ENCODE assay signal across 8 cellular contexts in genomic region chr6:166382933-166383816, GRCh38.
DNase-seq lines count a peak whose midpoint lies in the region; ATAC-seq and TF ChIP-seq lines count a peak whose summit lies in the region.

TSS of gene MPC1 (minus strand) at chr6:166382940. CDS start at chr6:166382876, 64 bp downstream.

- H3K27me3 Mint-ChIP-seq in activated naive CD4-positive, alpha-beta T cell treated with anti-CD3 and anti-CD28 coated beads, Interleukin-2, amount 50 U/mL, for 24 hours = no peaks in the 10 kb centered on the region

- H3K27ac Mint-ChIP-seq in activated naive CD4-positive, alpha-beta T cell treated with anti-CD3 and anti-CD28 coated beads, Interleukin-2, amount 50 U/mL, for 24 hours = peak within 1 kb of the TSS; percentile 68

- H3K4me1 Mint-ChIP-seq in activated naive CD4-positive, alpha-beta T cell treated with anti-CD3 and anti-CD28 coated beads, Interleukin-2, amount 50 U/mL, for 24 hours = peaks cover 17% of the 10 kb centered on the region

- no peaks in the 10 kb centered on the region for H3K36me3 Mint-ChIP-seq in activated naive CD4-positive, alpha-beta T cell treated with anti-CD3 and anti-CD28 coated beads, Interleukin-2, amount 50 U/mL, for 24 hours

- DNase-seq in GM10266 (ENCODE audit: extremely low spot score) (peak; percentile 99), NCI-H1092 treated with DMSO at 0.1 percent for 48 hours (lab: John Stamatoyannopoulos, UW) (peak; percentile 98), globus pallidus (ENCODE audit: low spot score) (peak; percentile 95), nucleus accumbens (lab: John Stamatoyannopoulos, UW) (peak; percentile 72 to 98 (median 94)), superior temporal gyrus (ENCODE audit: extremely low spot score) (peak; percentile 95)

- no peaks in the 10 kb centered on the region for H3K9me3 Mint-ChIP-seq in activated naive CD4-positive, alpha-beta T cell treated with anti-CD3 and anti-CD28 coated beads, Interleukin-2, amount 50 U/mL, for 24 hours

- peak within 1 kb of the TSS; percentile 93 for H3K4me3 Mint-ChIP-seq in activated naive CD4-positive, alpha-beta T cell treated with anti-CD3 and anti-CD28 coated beads, Interleukin-2, amount 50 U/mL, for 24 hours

- TF ChIP-seq CTCF in GM10266 (IDR thresholded peaks at IDR 0.05; ENCODE audit: control insufficient read depth, insufficient read depth, low read depth, missing control alignments) = no peak

- ATAC-seq in HG02623 (IDR thresholded peaks at IDR 0.05; ENCODE audit: unreplicated experiment) (peak; percentile 86), SK-N-SH treated with all-trans-retinoic acid at 6 μM for 48 hours (peak; percentile 96)

TF ChIP-seq in SK-N-SH treated with all-trans-retinoic acid at 6 μM for 48 hours, 23 proteins besides CTCF, POLR2A, EP300 and RAD21:
- no peak for TF ChIP-seq SNAI2 (CRISPR knock-in tag; IDR thresholded peaks at IDR 0.05)
- peak; percentile 27; the same call in 1 of the 2 replicates for TF ChIP-seq ZFP3 (CRISPR knock-in tag; IDR thresholded peaks at IDR 0.05)

Comparison
In these comparisons a context has a peak if more than half of its experiments do, and no peak if none do; other contexts are left out.
1. Peak in every context shown above with its lines: DNase-seq and ATAC-seq.